Comparison of ENCODE assay signal across 9 cellular contexts in the genomic region with DNA sequence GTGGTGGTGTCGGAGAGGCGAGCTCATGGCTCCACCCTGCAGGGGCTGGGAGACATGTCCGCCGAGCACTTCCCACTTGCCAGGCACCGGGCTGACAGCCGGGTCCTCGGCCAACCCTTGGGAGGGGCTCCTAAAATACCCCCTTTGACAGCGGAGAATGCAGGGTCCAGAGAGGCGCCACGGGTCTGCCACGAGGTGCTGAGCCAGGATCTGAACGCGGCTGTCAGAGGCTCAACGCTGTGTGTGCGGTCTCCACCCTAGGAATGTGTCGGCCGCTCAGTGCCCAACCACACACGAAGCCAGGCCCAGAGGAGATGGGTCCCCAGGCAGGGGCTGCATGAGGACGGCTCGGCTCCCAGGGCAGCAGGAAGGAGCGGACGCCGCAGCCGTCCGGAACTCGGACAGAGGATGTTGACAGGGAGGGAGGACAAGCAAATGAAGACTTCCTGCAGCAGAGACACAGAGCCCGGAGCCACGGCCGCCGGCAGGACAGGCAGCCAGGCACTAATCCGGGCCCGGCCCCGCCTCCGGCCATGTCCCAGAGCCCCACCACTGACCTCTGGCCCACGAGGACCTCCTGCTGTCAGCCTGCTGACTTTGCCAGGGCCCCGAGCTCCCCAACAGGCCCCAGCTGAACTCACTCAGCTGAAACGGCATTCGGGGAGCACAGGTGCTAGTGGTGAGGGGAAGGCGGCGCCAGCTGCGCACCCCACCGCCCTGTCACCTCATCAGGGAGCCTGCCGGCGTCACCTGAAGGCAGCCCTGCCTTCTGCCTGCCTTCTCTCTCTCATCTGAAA. TPM values are rescaled to one million over a fixed set of nuclear protein-coding genes. Genes with fewer than 3 reads are reported as not detected.
A peak's percentile ranks its signal among the peaks of the same experiment; 100 is the strongest.
DNase-seq lines count a peak whose midpoint lies in the region; ATAC-seq and TF ChIP-seq lines count a peak whose summit lies in the region.
"Had no signal": no experiment of that assay in that cellular context is flagged by ENCODE, and none has a peak within 500 bp of the region (broad histone marks: within the 10 kb centered on the region; RNA-seq: fewer than 3 reads in every experiment).

No MANE protein-coding gene starts in this region.

- no peak overlapping the region for H3K27ac Mint-ChIP-seq in activated naive CD8-positive, alpha-beta T cell treated with anti-CD3 and anti-CD28 coated beads, Interleukin-2, amount 50 U/mL, for 24 hours

- peaks cover 3% of the 10 kb centered on the region for H3K4me1 Mint-ChIP-seq in activated naive CD8-positive, alpha-beta T cell treated with anti-CD3 and anti-CD28 coated beads, Interleukin-2, amount 50 U/mL, for 24 hours

- peak overlapping the region; percentile 25 to 40 for H3K4me3 ChIP-seq in tibial artery

- no peak overlapping the region for H3K27ac ChIP-seq in tibial artery

- no peaks in the 10 kb centered on the region for H3K36me3 ChIP-seq in tibial artery

- intact Hi-C loops in tibial artery (cut with DNase I; ENCODE audit: low total_unique reads) (no loop called here), left colon (cut with DNase I, micrococcal nuclease) (no loop called here)

- TF ChIP-seq CTCF in tibial artery (IDR thresholded peaks at IDR 0.05) = no peak

- no peaks in the 10 kb centered on the region for H3K27me3 ChIP-seq in tibial artery

- no peak overlapping the region for H3K4me3 Mint-ChIP-seq in activated naive CD8-positive, alpha-beta T cell treated with anti-CD3 and anti-CD28 coated beads, Interleukin-2, amount 50 U/mL, for 24 hours

- DNase-seq in amniotic epithelial cell (ENCODE audit: low read depth) (peak; percentile 17), kidney tubule cell (ENCODE audit: low spot score) (peak; percentile 38), tibial artery (peak in 1 of 2 donors; percentile 41), left colon (no peak)
- DNase-seq in activated T-cell treated with anti-CD3 and anti-CD28 coated beads, Interleukin-2, amount 50 U/mL, for 1 hour = no peak
- DNase-seq in activated naive CD8-positive, alpha-beta T cell treated with anti-CD3 and anti-CD28 coated beads, Interleukin-2, amount 50 U/mL, for 24 hours = no peak
- DNase-seq: NCI-H2171 had no signal

- peaks cover 0 to 21% (median 14%) of the 10 kb centered on the region in 4 donors for H3K4me1 ChIP-seq in tibial artery

- H3K36me3 Mint-ChIP-seq in activated naive CD8-positive, alpha-beta T cell treated with anti-CD3 and anti-CD28 coated beads, Interleukin-2, amount 50 U/mL, for 24 hours (ENCODE audit: low read depth) = no peaks in the 10 kb centered on the region

- no peaks in the 10 kb centered on the region for H3K9me3 ChIP-seq in tibial artery

- ATAC-seq in GM21825 (IDR thresholded peaks at IDR 0.05; ENCODE audit: unreplicated experiment) (peak; percentile 38), left colon (no peak), HG03469 (IDR thresholded peaks at IDR 0.05; ENCODE audit: unreplicated experiment) (no peak)
- ATAC-seq in activated naive CD8-positive, alpha-beta T cell treated with anti-CD3 and anti-CD28 coated beads, Interleukin-2, amount 50 U/mL, for 24 hours = no peak

- no peaks in the 10 kb centered on the region for H3K9me3 Mint-ChIP-seq in activated naive CD8-positive, alpha-beta T cell treated with anti-CD3 and anti-CD28 coated beads, Interleukin-2, amount 50 U/mL, for 24 hours

- H3K27me3 Mint-ChIP-seq in activated naive CD8-positive, alpha-beta T cell treated with anti-CD3 and anti-CD28 coated beads, Interleukin-2, amount 50 U/mL, for 24 hours = no peaks in the 10 kb centered on the region

RNA-seq across cellular contexts. Expression of gene VAV2, which starts 12.8 kb away (rescaled TPM):
- 10 to 100 TPM; 29.6 to 43.2 TPM for total RNA-seq in left colon

RNA-seq across cellular contexts. Expression of gene BRD3OS, which starts 46.0 kb away (rescaled TPM):
- 1 to 10 TPM; 2.9 to 6.4 TPM for total RNA-seq in left colon

Comparison
In these comparisons a context has a peak if more than half of its experiments do, and no peak if none do; other contexts are left out.
1. DNase-seq: peak in amniotic epithelial cell (single experiment) and kidney tubule cell (single experiment); none in left colon (0 of 2), activated T-cell treated with anti-CD3 and anti-CD28 coated beads, Interleukin-2, amount 50 U/mL, for 1 hour (single experiment) and activated naive CD8-positive, alpha-beta T cell treated with anti-CD3 and anti-CD28 coated beads, Interleukin-2, amount 50 U/mL, for 24 hours (single experiment).